In the genomic region with DNA sequence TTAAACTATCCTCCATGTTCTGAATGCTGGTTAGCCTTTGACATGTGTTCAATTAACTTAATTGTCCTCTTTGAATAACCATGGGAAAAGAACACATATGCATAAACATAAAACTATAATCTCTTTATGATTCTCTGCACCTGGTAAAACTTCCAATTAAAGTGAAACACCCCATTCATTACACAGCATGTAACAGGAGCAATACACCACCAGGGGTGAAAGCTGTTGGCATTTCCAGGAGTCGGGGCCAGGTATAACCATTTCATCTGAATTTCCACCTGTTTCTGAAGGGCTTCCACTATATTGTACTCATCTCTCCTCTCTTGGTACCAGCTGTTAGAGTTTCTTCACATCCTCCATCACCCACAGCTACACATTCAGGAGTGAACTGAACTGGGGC, we compare ENCODE assay signal across 18 cellular contexts.
A peak's percentile ranks its signal among the peaks of the same experiment; 100 is the strongest.
DNase-seq lines count a peak whose midpoint lies in the region; ATAC-seq and TF ChIP-seq lines count a peak whose summit lies in the region.
"Had no signal": no experiment of that assay in that cellular context is flagged by ENCODE, and none has a peak within 500 bp of the region (broad histone marks: within the 10 kb centered on the region; RNA-seq: fewer than 3 reads in every experiment).

No MANE protein-coding gene starts in this region.

- ATAC-seq in GM23338, result peak; percentile 62
- no peak for ATAC-seq in HG03175 (IDR thresholded peaks at IDR 0.05; ENCODE audit: unreplicated experiment)
- ATAC-seq: SK-N-SH treated with all-trans-retinoic acid at 6 μM for 48 hours had no signal

- H3K4me1 ChIP-seq in GM23338 (ENCODE audit: insufficient read depth), result no peaks in the 10 kb centered on the region; the same call in 1 of the 2 replicates

- H3K36me3 ChIP-seq in GM23338 (ENCODE audit: insufficient read depth), result no peaks in the 10 kb centered on the region

- no peaks in the 10 kb centered on the region for H4K20me1 ChIP-seq in GM23338 (replicated peaks; ENCODE audit: insufficient read depth)

- H3K4me1 Mint-ChIP-seq in GM23338 (peaks cover 6% of the 10 kb centered on the region), glutamatergic neuron (ENCODE audit: low read depth, unreplicated experiment) (peaks cover 12% of the 10 kb centered on the region)

- no peaks in the 10 kb centered on the region for H3F3A ChIP-seq in GM23338 (replicated peaks; ENCODE audit: low read depth)

- peaks cover 3% of the 10 kb centered on the region; the same call in 1 of the 3 replicates for H3K36me3 Mint-ChIP-seq in GM23338 (ENCODE audit: low read depth)
- peaks cover 4% of the 10 kb centered on the region for H3K36me3 Mint-ChIP-seq in glutamatergic neuron (ENCODE audit: unreplicated experiment)

- no peak overlapping the region for H3K27ac Mint-ChIP-seq in GM23338
- H3K27ac Mint-ChIP-seq in glutamatergic neuron (ENCODE audit: unreplicated experiment), result no peak overlapping the region

- H3K79me2 ChIP-seq in GM23338 (replicated peaks; ENCODE audit: insufficient read depth), result no peaks in the 10 kb centered on the region

- H3K4me3 Mint-ChIP-seq in GM23338 (no peak overlapping the region), glutamatergic neuron (ENCODE audit: unreplicated experiment) (no peak overlapping the region)

- H3K9me3 Mint-ChIP-seq in GM23338, result no peaks in the 10 kb centered on the region
- H3K9me3 Mint-ChIP-seq in glutamatergic neuron (ENCODE audit: unreplicated experiment), result peaks cover 3% of the 10 kb centered on the region

- H2AFZ ChIP-seq in GM23338, result no peak overlapping the region
- H2AFZ ChIP-seq: GM23248 had no signal

- H3K9me2 ChIP-seq in GM23338 (ENCODE audit: insufficient read depth), result no peaks in the 10 kb centered on the region

- no peaks in the 10 kb centered on the region for H3K27me3 Mint-ChIP-seq in GM23338 (ENCODE audit: insufficient read depth, low read depth, poor library complexity)
- no peaks in the 10 kb centered on the region for H3K27me3 Mint-ChIP-seq in glutamatergic neuron (ENCODE audit: unreplicated experiment)

- H3K27ac ChIP-seq in GM23338 (ENCODE audit: low read depth), result no peak overlapping the region
- H3K27ac ChIP-seq: GM23248 had no signal

- TF ChIP-seq CTCF in GM23338 (conservative IDR thresholded peaks at IDR 0.05; ENCODE audit: low read depth in 2 of 2) (0 out of 4 replicates have a peak, but pooled peaks of 1 of the 2 experiments have one; percentile 29), glutamatergic neuron (IDR thresholded peaks at IDR 0.05; ENCODE audit: partially characterized antibody, unreplicated experiment) (peak; percentile 14)

- H3K4me3 ChIP-seq in GM23338, result no peak overlapping the region
- H3K4me3 ChIP-seq: GM23248 had no signal

- no peak overlapping the region for H3K4me2 ChIP-seq in GM23338

- no peaks in the 10 kb centered on the region for H3K27me3 ChIP-seq in GM23338 (ENCODE audit: insufficient read depth)

- peak; percentile 21 for DNase-seq in GM23338 (ENCODE audit: low spot score)
- peak; percentile 84 for DNase-seq in NCI-H146 (lab: John Stamatoyannopoulos, UW)
- peak; percentile 6 for DNase-seq in NCI-H774 (lab: John Stamatoyannopoulos, UW)
- DNase-seq in glutamatergic neuron, result no peak
- DNase-seq in kidney tubule cell (ENCODE audit: low spot score), result no peak
- no peak for DNase-seq in HPDE6-E6E7 (ENCODE audit: extremely low spot score)
- no peak for DNase-seq in GDM1 (lab: John Stamatoyannopoulos, UW)
- DNase-seq: DMS79 treated with DMSO at 0.1 percent for 48 hours, GM23248, KBM-7, NCI-H1436 treated with DMSO at 0.1 percent for 48 hours, NCI-H2171 treated with DMSO at 0.1 percent for 48 hours, NCI-H510A, OCI-M1, SHP77 treated with DMSO at 0.1 percent for 48 hours, T-helper 1 cell had no signal

TF ChIP-seq in GM23338, 12 proteins besides CTCF, POLR2A, EP300 and RAD21 (continues in another document):
- TF ChIP-seq EZH2 (IDR thresholded peaks at IDR 0.05; ENCODE audit: low read depth, unreplicated experiment) (no peak), ZNF331 (CRISPR knock-in tag; IDR thresholded peaks at IDR 0.05; ENCODE audit: low read depth) (no peak), JUNB (IDR thresholded peaks at IDR 0.05; ENCODE audit: unreplicated experiment) (no peak), EZH2phosphoT487 (IDR thresholded peaks at IDR 0.05; ENCODE audit: unreplicated experiment) (no peak), STAT1 (IDR thresholded peaks at IDR 0.05; ENCODE audit: unreplicated experiment) (no peak), CREB1 (CRISPR knock-in tag; IDR thresholded peaks at IDR 0.05; ENCODE audit: low read depth) (no peak)
- TF ChIP-seq, protein P1, sequence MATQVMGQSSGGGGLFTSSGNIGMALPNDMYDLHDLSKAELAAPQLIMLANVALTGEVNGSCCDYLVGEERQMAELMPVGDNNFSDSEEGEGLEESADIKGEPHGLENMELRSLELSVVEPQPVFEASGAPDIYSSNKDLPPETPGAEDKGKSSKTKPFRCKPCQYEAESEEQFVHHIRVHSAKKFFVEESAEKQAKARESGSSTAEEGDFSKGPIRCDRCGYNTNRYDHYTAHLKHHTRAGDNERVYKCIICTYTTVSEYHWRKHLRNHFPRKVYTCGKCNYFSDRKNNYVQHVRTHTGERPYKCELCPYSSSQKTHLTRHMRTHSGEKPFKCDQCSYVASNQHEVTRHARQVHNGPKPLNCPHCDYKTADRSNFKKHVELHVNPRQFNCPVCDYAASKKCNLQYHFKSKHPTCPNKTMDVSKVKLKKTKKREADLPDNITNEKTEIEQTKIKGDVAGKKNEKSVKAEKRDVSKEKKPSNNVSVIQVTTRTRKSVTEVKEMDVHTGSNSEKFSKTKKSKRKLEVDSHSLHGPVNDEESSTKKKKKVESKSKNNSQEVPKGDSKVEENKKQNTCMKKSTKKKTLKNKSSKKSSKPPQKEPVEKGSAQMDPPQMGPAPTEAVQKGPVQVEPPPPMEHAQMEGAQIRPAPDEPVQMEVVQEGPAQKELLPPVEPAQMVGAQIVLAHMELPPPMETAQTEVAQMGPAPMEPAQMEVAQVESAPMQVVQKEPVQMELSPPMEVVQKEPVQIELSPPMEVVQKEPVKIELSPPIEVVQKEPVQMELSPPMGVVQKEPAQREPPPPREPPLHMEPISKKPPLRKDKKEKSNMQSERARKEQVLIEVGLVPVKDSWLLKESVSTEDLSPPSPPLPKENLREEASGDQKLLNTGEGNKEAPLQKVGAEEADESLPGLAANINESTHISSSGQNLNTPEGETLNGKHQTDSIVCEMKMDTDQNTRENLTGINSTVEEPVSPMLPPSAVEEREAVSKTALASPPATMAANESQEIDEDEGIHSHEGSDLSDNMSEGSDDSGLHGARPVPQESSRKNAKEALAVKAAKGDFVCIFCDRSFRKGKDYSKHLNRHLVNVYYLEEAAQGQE (IDR thresholded peaks at IDR 0.05; ENCODE audit: unreplicated experiment), result no peak
- TF ChIP-seq, protein P2, sequence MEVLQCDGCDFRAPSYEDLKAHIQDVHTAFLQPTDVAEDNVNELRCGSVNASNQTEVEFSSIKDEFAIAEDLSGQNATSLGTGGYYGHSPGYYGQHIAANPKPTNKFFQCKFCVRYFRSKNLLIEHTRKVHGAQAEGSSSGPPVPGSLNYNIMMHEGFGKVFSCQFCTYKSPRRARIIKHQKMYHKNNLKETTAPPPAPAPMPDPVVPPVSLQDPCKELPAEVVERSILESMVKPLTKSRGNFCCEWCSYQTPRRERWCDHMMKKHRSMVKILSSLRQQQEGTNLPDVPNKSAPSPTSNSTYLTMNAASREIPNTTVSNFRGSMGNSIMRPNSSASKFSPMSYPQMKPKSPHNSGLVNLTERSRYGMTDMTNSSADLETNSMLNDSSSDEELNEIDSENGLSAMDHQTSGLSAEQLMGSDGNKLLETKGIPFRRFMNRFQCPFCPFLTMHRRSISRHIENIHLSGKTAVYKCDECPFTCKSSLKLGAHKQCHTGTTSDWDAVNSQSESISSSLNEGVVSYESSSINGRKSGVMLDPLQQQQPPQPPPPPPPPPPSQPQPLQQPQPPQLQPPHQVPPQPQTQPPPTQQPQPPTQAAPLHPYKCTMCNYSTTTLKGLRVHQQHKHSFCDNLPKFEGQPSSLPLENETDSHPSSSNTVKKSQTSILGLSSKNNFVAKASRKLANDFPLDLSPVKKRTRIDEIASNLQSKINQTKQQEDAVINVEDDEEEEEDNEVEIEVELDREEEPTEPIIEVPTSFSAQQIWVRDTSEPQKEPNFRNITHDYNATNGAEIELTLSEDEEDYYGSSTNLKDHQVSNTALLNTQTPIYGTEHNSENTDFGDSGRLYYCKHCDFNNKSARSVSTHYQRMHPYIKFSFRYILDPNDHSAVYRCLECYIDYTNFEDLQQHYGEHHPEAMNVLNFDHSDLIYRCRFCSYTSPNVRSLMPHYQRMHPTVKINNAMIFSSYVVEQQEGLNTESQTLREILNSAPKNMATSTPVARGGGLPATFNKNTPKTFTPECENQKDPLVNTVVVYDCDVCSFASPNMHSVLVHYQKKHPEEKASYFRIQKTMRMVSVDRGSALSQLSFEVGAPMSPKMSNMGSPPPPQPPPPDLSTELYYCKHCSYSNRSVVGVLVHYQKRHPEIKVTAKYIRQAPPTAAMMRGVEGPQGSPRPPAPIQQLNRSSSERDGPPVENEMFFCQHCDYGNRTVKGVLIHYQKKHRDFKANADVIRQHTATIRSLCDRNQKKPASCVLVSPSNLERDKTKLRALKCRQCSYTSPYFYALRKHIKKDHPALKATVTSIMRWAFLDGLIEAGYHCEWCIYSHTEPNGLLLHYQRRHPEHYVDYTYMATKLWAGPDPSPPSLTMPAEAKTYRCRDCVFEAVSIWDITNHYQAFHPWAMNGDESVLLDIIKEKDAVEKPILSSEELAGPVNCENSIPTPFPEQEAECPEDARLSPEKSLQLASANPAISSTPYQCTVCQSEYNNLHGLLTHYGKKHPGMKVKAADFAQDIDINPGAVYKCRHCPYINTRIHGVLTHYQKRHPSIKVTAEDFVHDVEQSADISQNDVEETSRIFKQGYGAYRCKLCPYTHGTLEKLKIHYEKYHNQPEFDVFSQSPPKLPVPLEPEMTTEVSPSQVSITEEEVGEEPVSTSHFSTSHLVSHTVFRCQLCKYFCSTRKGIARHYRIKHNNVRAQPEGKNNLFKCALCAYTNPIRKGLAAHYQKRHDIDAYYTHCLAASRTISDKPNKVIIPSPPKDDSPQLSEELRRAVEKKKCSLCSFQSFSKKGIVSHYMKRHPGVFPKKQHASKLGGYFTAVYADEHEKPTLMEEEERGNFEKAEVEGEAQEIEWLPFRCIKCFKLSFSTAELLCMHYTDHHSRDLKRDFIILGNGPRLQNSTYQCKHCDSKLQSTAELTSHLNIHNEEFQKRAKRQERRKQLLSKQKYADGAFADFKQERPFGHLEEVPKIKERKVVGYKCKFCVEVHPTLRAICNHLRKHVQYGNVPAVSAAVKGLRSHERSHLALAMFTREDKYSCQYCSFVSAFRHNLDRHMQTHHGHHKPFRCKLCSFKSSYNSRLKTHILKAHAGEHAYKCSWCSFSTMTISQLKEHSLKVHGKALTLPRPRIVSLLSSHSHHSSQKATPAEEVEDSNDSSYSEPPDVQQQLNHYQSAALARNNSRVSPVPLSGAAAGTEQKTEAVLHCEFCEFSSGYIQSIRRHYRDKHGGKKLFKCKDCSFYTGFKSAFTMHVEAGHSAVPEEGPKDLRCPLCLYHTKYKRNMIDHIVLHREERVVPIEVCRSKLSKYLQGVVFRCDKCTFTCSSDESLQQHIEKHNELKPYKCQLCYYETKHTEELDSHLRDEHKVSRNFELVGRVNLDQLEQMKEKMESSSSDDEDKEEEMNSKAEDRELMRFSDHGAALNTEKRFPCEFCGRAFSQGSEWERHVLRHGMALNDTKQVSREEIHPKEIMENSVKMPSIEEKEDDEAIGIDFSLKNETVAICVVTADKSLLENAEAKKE (CRISPR knock-in tag; IDR thresholded peaks at IDR 0.05), result no peak

Comparison
In these comparisons a context has a peak if more than half of its experiments do, and no peak if none do; other contexts are left out.
1. DNase-seq: peak in GM23338 (single experiment), NCI-H146 (single experiment) and NCI-H774 (single experiment); none in glutamatergic neuron (single experiment), kidney tubule cell (single experiment), HPDE6-E6E7 (single experiment) and GDM1 (single experiment).